Comparison of ENCODE assay signal across 20 cellular contexts in genomic region chr13:105147481-105147880, GRCh38.
"Had no signal": no experiment of that assay in that cellular context is flagged by ENCODE, and none has a peak within 500 bp of the region (broad histone marks: within the 10 kb centered on the region; RNA-seq: fewer than 3 reads in every experiment).

No MANE protein-coding gene starts in this region.

- DNase-seq: activated CD4-positive, alpha-beta T cell treated with anti-CD3 and anti-CD28 coated beads for 48 hours; activated CD8-positive, alpha-beta memory T cell treated with anti-CD3 and anti-CD28 coated beads, Interleukin-2, amount 50 U/mL, for 4 hours; activated CD8-positive, alpha-beta T cell treated with anti-CD3 and anti-CD28 coated beads, Interleukin-2, amount 10 ng/mL, durations not matched to agents 7 days and 5 days; activated naive CD4-positive, alpha-beta T cell; activated naive CD8-positive, alpha-beta T cell treated with anti-CD3 and anti-CD28 coated beads, Interleukin-2, amount 10 ng/mL, durations not matched to agents 7 days and 5 days; dorsolateral prefrontal cortex; endodermal cell; erythroblast; left ventricle myocardium superior; mesendoderm; natural killer cell; posterior cingulate gyrus; stimulated activated CD4-positive, alpha-beta T cell treated with anti-CD3 and anti-CD28 coated beads, Interleukin-15, amount 100 ng/mL, for 24 hours; stimulated activated CD4-positive, alpha-beta T cell treated with anti-CD3 and anti-CD28 coated beads, Interleukin-4, amount 100 ng/mL, for 1 hour; stimulated activated naive CD4-positive, alpha-beta T cell; transverse colon had no signal

- H3K27me3 ChIP-seq: dorsolateral prefrontal cortex, hepatocyte, transverse colon, vagina had no signal

- H3K4me1 ChIP-seq: transverse colon, vagina had no signal

- H3K36me3 ChIP-seq: transverse colon, vagina had no signal

- H3K27me3 Mint-ChIP-seq: activated naive CD8-positive, alpha-beta T cell treated with anti-CD3 and anti-CD28 coated beads, Interleukin-2, amount 10 ng/mL, durations not matched to agents 7 days and 5 days had no signal

- H3K9me3 Mint-ChIP-seq: activated T-helper 1 cell treated with anti-CD3 and anti-CD28 coated beads, Interleukin-12 subunit alpha, Interleukin-12 subunit beta, Interleukin-2, Interleukin-4 antibody, amounts not matched to agents 30 ng/mL and 10 ng/mL and 1 ng/mL, durations not matched to agents 14 hours and 24 hours and 36 hours; natural killer cell; T-helper 1 cell treated with Interleukin-12 subunit alpha and Interleukin-12 subunit beta and Interleukin-4 antibody, amounts not matched to agents 30 μg/mL and 1 μg/mL, for 36 hours had no signal

- H3K36me3 Mint-ChIP-seq: activated naive CD8-positive, alpha-beta T cell treated with anti-CD3 and anti-CD28 coated beads, Interleukin-2, amount 10 ng/mL, durations not matched to agents 7 days and 5 days; natural killer cell had no signal

- H3K27ac Mint-ChIP-seq: activated CD8-positive, alpha-beta T cell treated with anti-CD3 and anti-CD28 coated beads, Interleukin-2, amount 10 ng/mL, durations not matched to agents 7 days and 5 days; activated naive CD8-positive, alpha-beta T cell treated with anti-CD3 and anti-CD28 coated beads, Interleukin-2, amount 10 ng/mL, durations not matched to agents 7 days and 5 days; activated T-helper 1 cell treated with anti-CD3 and anti-CD28 coated beads, Interleukin-12 subunit alpha, Interleukin-12 subunit beta, Interleukin-2, Interleukin-4 antibody, amounts not matched to agents 30 ng/mL and 10 ng/mL and 1 ng/mL, durations not matched to agents 14 hours and 24 hours and 36 hours; endodermal cell; natural killer cell; T-helper 1 cell treated with Interleukin-12 subunit alpha and Interleukin-12 subunit beta and Interleukin-4 antibody, amounts not matched to agents 30 μg/mL and 1 μg/mL, for 36 hours had no signal

- H3K4me3 Mint-ChIP-seq: activated CD8-positive, alpha-beta T cell treated with anti-CD3 and anti-CD28 coated beads, Interleukin-2, amount 10 ng/mL, durations not matched to agents 7 days and 5 days; activated naive CD8-positive, alpha-beta T cell treated with anti-CD3 and anti-CD28 coated beads, Interleukin-2, amount 10 ng/mL, durations not matched to agents 7 days and 5 days; activated T-helper 1 cell treated with anti-CD3 and anti-CD28 coated beads, Interleukin-12 subunit alpha, Interleukin-12 subunit beta, Interleukin-2, Interleukin-4 antibody, amounts not matched to agents 30 ng/mL and 10 ng/mL and 1 ng/mL, durations not matched to agents 14 hours and 24 hours and 36 hours; endodermal cell; natural killer cell; T-helper 1 cell treated with Interleukin-12 subunit alpha and Interleukin-12 subunit beta and Interleukin-4 antibody, amounts not matched to agents 30 μg/mL and 1 μg/mL, for 36 hours had no signal

- H3K4me3 ChIP-seq: dorsolateral prefrontal cortex, hepatocyte, transverse colon, vagina had no signal

- H3K9me3 ChIP-seq: transverse colon, vagina had no signal

- H3K4me1 Mint-ChIP-seq: activated naive CD8-positive, alpha-beta T cell treated with anti-CD3 and anti-CD28 coated beads, Interleukin-2, amount 10 ng/mL, durations not matched to agents 7 days and 5 days; endodermal cell; natural killer cell had no signal
